Comparison of ENCODE assay signal across 22 cellular contexts in genomic region chr12:110919720-110920119, GRCh38. TPM values are rescaled to one million over a fixed set of nuclear protein-coding genes. Genes with fewer than 3 reads are reported as not detected.
DNase-seq lines count a peak whose midpoint lies in the region; ATAC-seq, FAIRE-seq and TF ChIP-seq lines count a peak whose summit lies in the region.
"Had no signal": no experiment of that assay in that cellular context is flagged by ENCODE, and none has a peak within 500 bp of the region (broad histone marks: within the 10 kb centered on the region; RNA-seq: fewer than 3 reads in every experiment).

No MANE protein-coding gene starts in this region.

- no peak for TF ChIP-seq EP300 in HepG2 (IDR thresholded peaks at IDR 0.05; ENCODE audit: low read depth in 2 of 2, low read length in 2 of 2)
- no peak for TF ChIP-seq EP300 in HepG2 (CRISPR knock-in tag; IDR thresholded peaks at IDR 0.05; ENCODE audit: borderline replicate concordance)
- TF ChIP-seq EP300 in H1 (IDR thresholded peaks at IDR 0.05; ENCODE audit: borderline replicate concordance in 1 of 2, low read depth in 2 of 2, low read length in 2 of 2), result no peak

- no peak overlapping the region for H3K18ac ChIP-seq in H1 (ENCODE audit: extremely low read depth, low read length)

- no peak overlapping the region for H3K23ac ChIP-seq in H1 (ENCODE audit: insufficient read length)

- H3K36me3 ChIP-seq in heart right ventricle (peaks cover 0 to 28% (median 0%) of the 10 kb centered on the region in 9 donors), HepG2 (replicated peaks in 1 of 2; ENCODE audit: control insufficient read depth in 1 of 2, insufficient read depth in 2 of 2, low read length in 2 of 2) (no peaks in the 10 kb centered on the region), right lobe of liver (no peaks in the 10 kb centered on the region), H1 (ENCODE audit: control insufficient read depth in 2 of 4, insufficient read depth in 4 of 4, low read length in 3 of 4) (no peaks in the 10 kb centered on the region), skeletal muscle tissue (ENCODE audit: control insufficient read depth in 3 of 3, insufficient read depth in 3 of 3, low read length in 3 of 3) (peaks cover 3 to 26% (median 16%) of the 10 kb centered on the region in 3 donors), vagina (no peaks in the 10 kb centered on the region), brain microvascular endothelial cell (replicated peaks) (no peaks in the 10 kb centered on the region)
- H3K36me3 ChIP-seq: BE2C had no signal

- no peak overlapping the region for H2AK5ac ChIP-seq in H1 (ENCODE audit: low read depth, low read length)

- no peak overlapping the region for H4K91ac ChIP-seq in H1 (replicated peaks; ENCODE audit: insufficient read length, low read length)

- WGBS in heart right ventricle, 2 donors, result 41 to 58% methylated on average over 5 of the region's 5 CpGs
- WGBS in HepG2 (ENCODE audit: low lambda C conversion rate), result 4% methylated on average over 3 of the region's 5 CpGs
- 72% methylated on average over 5 of the region's 5 CpGs for WGBS in right lobe of liver (ENCODE audit: insufficient coverage, low coverage, low lambda C conversion rate, missing lambda C conversion rate)
- 89% methylated on average over 5 of the region's 5 CpGs; no CpG with 5 or more reads in 1 of the 2 experiments for WGBS in H1 (ENCODE audit: extremely low coverage in 1 of 2, insufficient coverage in 1 of 2, insufficient read length in 1 of 2, insufficient replicate concordance in 2 of 2, low coverage in 1 of 2, low lambda C conversion rate in 2 of 2, missing lambda C conversion rate in 1 of 2), 2 experiments

- no peak overlapping the region for H3K14ac ChIP-seq in H1 (ENCODE audit: insufficient read length)

- H4K20me1 ChIP-seq in HepG2 (ENCODE audit: insufficient read depth, low read length), result no peaks in the 10 kb centered on the region
- H4K20me1 ChIP-seq in H1 (replicated peaks in 1 of 2; ENCODE audit: control insufficient read depth in 1 of 2, insufficient read depth in 2 of 2, low read length in 2 of 2), result no peaks in the 10 kb centered on the region

- H3K9me3 ChIP-seq in heart right ventricle (no peaks in the 10 kb centered on the region), HepG2 (ENCODE audit: low read length) (no peaks in the 10 kb centered on the region), right lobe of liver (no peaks in the 10 kb centered on the region), H1 (ENCODE audit: insufficient read depth in 2 of 2, low read depth in 1 of 2, low read length in 1 of 2) (no peaks in the 10 kb centered on the region), skeletal muscle tissue (ENCODE audit: control insufficient read depth in 3 of 3, low read length in 3 of 3) (no peaks in the 10 kb centered on the region), vagina (no peaks in the 10 kb centered on the region)
- H3K9me3 ChIP-seq: BE2C, Caco-2 had no signal

- TF ChIP-seq CTCF in heart right ventricle (IDR thresholded peaks at IDR 0.05) (no peak), HepG2 (CRISPR knock-in tag; IDR thresholded peaks at IDR 0.05) (no peak), right lobe of liver (IDR thresholded peaks at IDR 0.05) (no peak), H1 (IDR thresholded peaks at IDR 0.05; ENCODE audit: control extremely low read depth in 1 of 3, insufficient read depth in 1 of 3, low read depth in 1 of 3, low read length in 3 of 3) (no peak), vagina (IDR thresholded peaks at IDR 0.05) (no peak), brain microvascular endothelial cell (IDR thresholded peaks at IDR 0.05; ENCODE audit: low read depth, low read length, missing control alignments) (no peak)

- DNase-seq in heart right ventricle (no peak), cardiac septum (ENCODE audit: low spot score) (no peak), HepG2 (ENCODE audit: low spot score) (no peak), right lobe of liver (no peak), H1 (ENCODE audit: low read depth in 1 of 2, low spot score in 2 of 2) (no peak), vagina (ENCODE audit: extremely low spot score in 2 of 2) (no peak), brain microvascular endothelial cell (no peak)
- DNase-seq: 8988T; BE2C; C1 segment of cervical spinal cord; Caco-2; CD4-positive, CD25-positive, alpha-beta regulatory T cell; CD8-positive, alpha-beta memory T cell; GM23248; H7 had no signal

- H3K4me3 ChIP-seq in heart right ventricle (peak overlapping the region; percentile 32 to 62 (median 54)), HepG2 (replicated peaks in 1 of 3; ENCODE audit: insufficient read depth in 1 of 3, low read depth in 2 of 3, low read length in 3 of 3) (no peak overlapping the region), right lobe of liver (no peak overlapping the region), H1 (ENCODE audit: extremely low read depth in 1 of 4, insufficient read depth in 2 of 4, low read depth in 3 of 4, low read length in 4 of 4) (no peak overlapping the region), skeletal muscle tissue (ENCODE audit: low read length in 3 of 3) (peak overlapping the region; percentile 63 to 88 (median 79)), vagina (no peak overlapping the region), brain microvascular endothelial cell (ENCODE audit: low read depth, low read length) (no peak overlapping the region)
- H3K4me3 ChIP-seq: GM23248 had no signal

- H3K23me2 ChIP-seq in H1 (ENCODE audit: low read depth, low read length), result no peaks in the 10 kb centered on the region

- ATAC-seq in heart right ventricle (peak in 4 of 8 donors; percentile 5 to 18 (median 7)), HepG2 (no peak), right lobe of liver (no peak)
- ATAC-seq: HCT116 had no signal

- H3K79me2 ChIP-seq in HepG2 (ENCODE audit: insufficient read depth, low read length), result no peaks in the 10 kb centered on the region
- H3K79me2 ChIP-seq in H1 (ENCODE audit: control insufficient read depth in 1 of 2, insufficient read depth in 2 of 2, low read length in 2 of 2), result no peaks in the 10 kb centered on the region

- H2BK5ac ChIP-seq in H1 (ENCODE audit: low read depth, low read length), result no peak overlapping the region

- H3K27ac ChIP-seq in heart right ventricle (peak overlapping the region; percentile 77 to 96 (median 90)), HepG2 (ENCODE audit: extremely low read length, insufficient read depth, low read length) (no peak overlapping the region), right lobe of liver (no peak overlapping the region), H1 (ENCODE audit: low read depth, low read length) (no peak overlapping the region), skeletal muscle tissue (ENCODE audit: low read depth, low read length) (peak overlapping the region; percentile 93), vagina (no peak overlapping the region), brain microvascular endothelial cell (no peak overlapping the region)
- H3K27ac ChIP-seq: GM23248 had no signal

- no peak overlapping the region for H2BK15ac ChIP-seq in H1 (ENCODE audit: low read length)

- H3K27me3 ChIP-seq in heart right ventricle (peaks cover 0 to 15% (median 3%) of the 10 kb centered on the region in 7 donors), HepG2 (ENCODE audit: control insufficient read depth in 1 of 2, insufficient read depth in 2 of 2, low read length in 2 of 2) (peaks cover 1 to 50% of the 10 kb centered on the region in 2 experiments; a peak in 4 of 5 replicates), right lobe of liver (no peaks in the 10 kb centered on the region), H1 (replicated peaks in 1 of 4; ENCODE audit: control insufficient read depth in 3 of 4, extremely low read depth in 1 of 4, insufficient read depth in 3 of 4, low read length in 3 of 4) (no peaks in the 10 kb centered on the region), skeletal muscle tissue (ENCODE audit: control insufficient read depth in 3 of 3, insufficient read depth in 3 of 3, low read length in 3 of 3) (peaks cover 0 to 8% (median 2%) of the 10 kb centered on the region in 3 donors), vagina (no peaks in the 10 kb centered on the region), brain microvascular endothelial cell (replicated peaks) (peaks cover 2% of the 10 kb centered on the region)
- H3K27me3 ChIP-seq: BE2C had no signal

- H3K4ac ChIP-seq in H1 (replicated peaks; ENCODE audit: insufficient read length, low read depth, low read length), result no peak overlapping the region

- intact Hi-C loops in heart right ventricle (cut with DNase I), result no loop called here
- intact Hi-C loops in cardiac septum (cut with DNase I), result loop anchor here (1.0 kb wide), 1 partner anchor 12 kb away; no protein-coding TSS in a partner anchor
- intact Hi-C loops in HepG2 (cut with micrococcal nuclease; ENCODE audit: unreplicated experiment), result no loop called here
- intact Hi-C loops in right lobe of liver (cut with DNase I), result no loop called here
- intact Hi-C loops in vagina (cut with DNase I), result no loop called here

- no peak overlapping the region for H3K56ac ChIP-seq in H1 (replicated peaks; ENCODE audit: insufficient read length, low read depth, low read length)

- H3K4me2 ChIP-seq in HepG2 (ENCODE audit: low read depth, low read length), result no peak overlapping the region
- H3K4me2 ChIP-seq in H1 (ENCODE audit: insufficient read depth in 1 of 2, low read depth in 2 of 2, low read length in 2 of 2), result no peak overlapping the region

- H2BK120ac ChIP-seq in H1 (replicated peaks; ENCODE audit: low read depth, low read length), result no peak overlapping the region

- no peak overlapping the region for H2BK20ac ChIP-seq in H1 (ENCODE audit: low read length)

- H3K4me1 ChIP-seq in heart right ventricle, result peaks cover 0 to 19% (median 0%) of the 10 kb centered on the region in 9 donors
- no peaks in the 10 kb centered on the region for H3K4me1 ChIP-seq in HepG2 (ENCODE audit: insufficient read depth, low read length)
- H3K4me1 ChIP-seq in right lobe of liver, result no peaks in the 10 kb centered on the region
- H3K4me1 ChIP-seq in H1 (replicated peaks in 1 of 4; ENCODE audit: control insufficient read depth in 3 of 4, insufficient read depth in 4 of 4, low read length in 3 of 4), result peaks cover 0 to 15% (median 5%) of the 10 kb centered on the region in 4 experiments; a peak in 4 of 7 replicates
- H3K4me1 ChIP-seq in skeletal muscle tissue (ENCODE audit: control insufficient read depth in 3 of 3, insufficient read depth in 3 of 3, low read length in 3 of 3), result peaks cover 0 to 23% (median 10%) of the 10 kb centered on the region in 3 donors
- no peaks in the 10 kb centered on the region for H3K4me1 ChIP-seq in vagina
- H3K4me1 ChIP-seq: BE2C had no signal

- H2AFZ ChIP-seq in HepG2 (ENCODE audit: low read length), result no peak overlapping the region
- H2AFZ ChIP-seq in H1 (ENCODE audit: low read length), result no peak overlapping the region
- H2AFZ ChIP-seq: GM23248 had no signal

- FAIRE-seq in HepG2 (lab: Jason Lieb, UNC) (no peak), H1 (lab: Jason Lieb, UNC) (no peak)
- FAIRE-seq: D721Med, G401.6, GM12891, GM19239, HTR-8/SVneo had no signal

- H2BK12ac ChIP-seq in H1 (ENCODE audit: low read depth, low read length), result no peak overlapping the region

- H3K79me1 ChIP-seq in H1 (ENCODE audit: low read depth, low read length), result no peaks in the 10 kb centered on the region

- BruUV-seq in HepG2 (replicated peaks; lab: Mats Ljungman, UMichigan), result no TSS peak

- POLR2A ChIA-PET in HepG2 (lab: Yijun Ruan, JAX) (no interaction called here), H1 (lab: Charles Lee; ENCODE audit: partially characterized antibody) (interaction anchor here (1.8 to 2.8 kb wide), 2 partner anchors 10 to 22 kb away, joined by 5 to 11 read pairs; no protein-coding TSS in a partner anchor)

- no peak overlapping the region for H4K5ac ChIP-seq in H1 (ENCODE audit: insufficient read length, low read depth, low read length)

- H3K9ac ChIP-seq in HepG2 (ENCODE audit: insufficient read depth, low read depth, low read length) (no peak overlapping the region), H1 (replicated peaks in 1 of 4; ENCODE audit: extremely low read depth in 1 of 4, low read depth in 3 of 4, low read length in 3 of 4) (no peak overlapping the region), skeletal muscle tissue (ENCODE audit: low read depth in 1 of 3, low read length in 3 of 3) (peak overlapping the region; percentile 80 to 93 (median 82))
- H3K9ac ChIP-seq: GM23248 had no signal

- TF ChIP-seq RAD21 in HepG2 (CRISPR knock-in tag; IDR thresholded peaks at IDR 0.05), result no peak
- no peak for TF ChIP-seq RAD21 in H1 (IDR thresholded peaks at IDR 0.05 in 1 of 2, conservative IDR thresholded peaks at IDR 0.05 in 1 of 2; ENCODE audit: low read depth in 2 of 2, low read length in 2 of 2)

- in situ Hi-C loops in HepG2 (cut with HindIII; ENCODE audit: extremely low pct_ligation_motif_present, low pct_unique_long_range_greater_than_20kb), result no loop called here
- in situ Hi-C loops in brain microvascular endothelial cell (cut with HindIII; ENCODE audit: low pct_ligation_motif_present, low sequenced_read_pairs), result no loop called here

- no peak overlapping the region for H4K8ac ChIP-seq in H1 (ENCODE audit: extremely low read depth, insufficient read depth, low read length)

- TF ChIP-seq POLR2A in HepG2 (IDR thresholded peaks at IDR 0.05; ENCODE audit: insufficient read depth in 1 of 2, low read depth in 2 of 2, low read length in 2 of 2) (no peak), right lobe of liver (IDR thresholded peaks at IDR 0.05) (no peak), H1 (IDR thresholded peaks at IDR 0.05; ENCODE audit: control extremely low read depth in 1 of 2, low read depth in 2 of 2, low read length in 2 of 2) (no peak), vagina (IDR thresholded peaks at IDR 0.05) (no peak)

- CTCF ChIA-PET in HepG2 (lab: Yijun Ruan, JAX; ENCODE audit: low intra/inter-chr PET ratio, low total read pairs), result no interaction called here
- CTCF ChIA-PET in H1 (lab: Charles Lee; ENCODE audit: partially characterized antibody), result interaction anchor here (4.9 kb wide), 1 partner anchor 12 kb away, joined by 13 read pairs; no protein-coding TSS in a partner anchor

RNA-seq across cellular contexts. Expression of gene MYL2, which starts 0.7 kb away (rescaled TPM):
- total RNA-seq in heart right ventricle (over 10,000 TPM; 10,671 to 56,186 (median 34,210) TPM), cardiac septum (24,495 TPM), HepG2 (2016; rRNA removed; fragmentation: Illumina TruSeq; extraction: Trizol) (not detected in 2 replicates), right lobe of liver (1 to 10 TPM in 3 of 6 experiments, under 1 TPM in 3; 0.49 to 4.3 (median 1.0) TPM), skeletal muscle tissue (140 TPM), vagina (not detected)
- polyA plus RNA-seq in heart right ventricle (over 10,000 TPM in 1 of 2 donors, 1,000 to 10,000 TPM in 1; 9,270 to 14,204 TPM), HepG2 (2011; rRNA removed) (not detected in 2 replicates), H1 (2011; rRNA removed) (not detected in 2 replicates)
- total RNA-seq in HepG2 (2016; cell fraction: cytosol; rRNA removed; fragmentation: Illumina TruSeq; extraction: Trizol; ENCODE audit: low read depth), result not detected in 2 replicates
- not detected in 2 replicates for total RNA-seq in HepG2 (2016; cell fraction: insoluble cytoplasmic fraction; rRNA removed; fragmentation: Illumina TruSeq; extraction: Trizol)
- not detected in 2 replicates for total RNA-seq in HepG2 (2016; cell fraction: membrane; rRNA removed; fragmentation: Illumina TruSeq; extraction: Trizol)
- total RNA-seq in HepG2 (2016; cell fraction: nucleus; rRNA removed; fragmentation: Illumina TruSeq; extraction: Trizol), result not detected in 2 replicates
- polyA plus RNA-seq in HepG2 (2011; cell fraction: cytosol; rRNA removed), result not detected in 2 replicates
- not detected in 2 replicates for polyA plus RNA-seq in HepG2 (2011; cell fraction: nucleus; rRNA removed)
- polyA plus RNA-seq in HepG2 (2012), result not detected in 2 replicates
- not detected in 2 replicates for polyA plus RNA-seq in HepG2 (2016; cell fraction: cytosol; fragmentation: Illumina TruSeq; extraction: Trizol; ENCODE audit: low read depth)
- polyA plus RNA-seq in HepG2 (2016; cell fraction: insoluble cytoplasmic fraction; fragmentation: Illumina TruSeq; extraction: Trizol; ENCODE audit: low read depth), result not detected in 2 replicates
- not detected in 2 replicates for polyA plus RNA-seq in HepG2 (2016; cell fraction: membrane; fragmentation: Illumina TruSeq; extraction: Trizol; ENCODE audit: low read depth)
- not detected in 2 replicates for polyA plus RNA-seq in HepG2 (2016; cell fraction: nucleus; fragmentation: Illumina TruSeq; extraction: Trizol; ENCODE audit: insufficient read depth, low read depth)
- not detected in 2 replicates for polyA minus RNA-seq in HepG2 (2011; rRNA and poly(A)+ RNA removed; ENCODE audit: low replicate concordance)
- not detected in 2 replicates for polyA minus RNA-seq in HepG2 (2011; cell fraction: cytosol; rRNA and poly(A)+ RNA removed)
- not detected in 2 replicates for polyA minus RNA-seq in HepG2 (2011; cell fraction: nucleus; rRNA and poly(A)+ RNA removed)
- total RNA-seq in H1 (2021; fragmentation: NEBNext Ultra II Directional; extraction: Animal tissue kit (Norgen Biotek cat#: 25700)), result not detected in 2 replicates
- polyA plus RNA-seq in H1 (2011; cell fraction: cytosol; rRNA removed), result not detected
- polyA plus RNA-seq in H1 (2011; cell fraction: nucleus; rRNA removed), result not detected
- not detected in 4 replicates for polyA plus RNA-seq in H1 (2012, experiment 1 of 2)
- polyA plus RNA-seq in H1 (2012, experiment 2 of 2), result not detected
- polyA plus RNA-seq in H1 (2013, experiment 1 of 2), result 0.26 TPM
- 0.18 TPM for polyA plus RNA-seq in H1 (2013, experiment 2 of 2)
- not detected in 2 replicates for polyA minus RNA-seq in H1 (2011; rRNA and poly(A)+ RNA removed)
- not detected for polyA minus RNA-seq in H1 (2011; cell fraction: cytosol; rRNA and poly(A)+ RNA removed)
- polyA minus RNA-seq in H1 (2011; cell fraction: nucleus; rRNA and poly(A)+ RNA removed), result not detected
- total RNA-seq: Caco-2; CD4-positive, CD25-positive, alpha-beta regulatory T cell; CD8-positive, alpha-beta memory T cell; GM23248; H7 had no signal
- polyA plus RNA-seq: CD4-positive, CD25-positive, alpha-beta regulatory T cell; CD8-positive, alpha-beta memory T cell; GM23248 had no signal

Comparison
In these comparisons a context has a peak if more than half of its experiments do, and no peak if none do; other contexts are left out.
1. H3K27ac ChIP-seq: peak in heart right ventricle (10 of 10) and skeletal muscle tissue (single experiment); none in HepG2 (single experiment), right lobe of liver (0 of 3), H1 (single experiment), vagina (single experiment) and brain microvascular endothelial cell (single experiment).
2. H3K4me3 ChIP-seq: peak in heart right ventricle (10 of 10) and skeletal muscle tissue (3 of 3); none in HepG2 (0 of 3), right lobe of liver (0 of 3), H1 (0 of 4), vagina (0 of 2) and brain microvascular endothelial cell (single experiment).
3. H3K9ac ChIP-seq: peak in skeletal muscle tissue (3 of 3); none in HepG2 (single experiment) and H1 (0 of 4).
4. RNA of gene MYL2, which starts 0.7 kb away (total RNA-seq): 10,671 to 56,186 TPM in heart right ventricle and 24,495 TPM in cardiac septum (single experiment); 140 TPM in skeletal muscle tissue (single experiment), 0.49 to 4.3 TPM in right lobe of liver, not detected in H1, not detected in HepG2 and not detected in vagina (single experiment); every median in the first group is over 10 times any median in the second.